ENCODE assay signal across 37 cellular contexts in the genomic region with DNA sequence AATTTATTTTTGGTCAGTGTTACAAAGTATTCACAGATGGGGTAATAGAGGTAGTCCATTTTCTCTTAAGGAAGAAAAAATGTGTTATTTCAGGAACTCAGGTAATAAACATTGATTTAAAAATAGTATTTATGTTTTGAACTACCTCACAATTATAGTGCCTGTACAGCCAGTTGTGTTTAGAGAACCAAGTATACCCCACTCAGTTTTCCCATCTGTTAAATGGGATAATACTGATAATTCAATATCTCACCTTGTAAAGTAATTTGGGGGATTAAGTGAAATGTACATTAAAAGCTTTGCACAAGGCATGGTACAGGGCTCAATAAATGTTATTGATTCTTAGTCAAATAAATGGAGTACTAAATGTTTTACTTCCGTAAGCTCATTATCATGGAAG.
"Had no signal": no experiment of that assay in that cellular context is flagged by ENCODE, and none has a peak within 500 bp of the region (broad histone marks: within the 10 kb centered on the region; RNA-seq: fewer than 3 reads in every experiment).

No MANE protein-coding gene starts in this region.

- H3K27me3 ChIP-seq: ascending aorta, cardiac muscle cell had no signal

- H3K27ac ChIP-seq: ascending aorta, cardiac muscle cell, VCaP had no signal

- H3K27ac Mint-ChIP-seq: activated B cell treated with CpG ODN at 0.5 μM for 24 hours; activated CD4-positive, alpha-beta memory T cell treated with anti-CD3 and anti-CD28 coated beads for 36 hours; activated CD4-positive, alpha-beta T cell treated with anti-CD3 and anti-CD28 coated beads, Interleukin-2, amount 10 ng/mL, durations not matched to agents 24 days and 14 days; activated CD8-positive, alpha-beta T cell treated with anti-CD3 and anti-CD28 coated beads for 36 hours; activated naive CD4-positive, alpha-beta T cell treated with anti-CD3 and anti-CD28 coated beads, Interleukin-2, amount 10 ng/mL, durations not matched to agents 7 days and 5 days; activated naive CD4-positive, alpha-beta T cell treated with anti-CD3 and anti-CD28 coated beads, Interleukin-2, amount 50 U/mL, for 24 hours; activated naive CD8-positive, alpha-beta T cell; activated naive CD8-positive, alpha-beta T cell treated with anti-CD3 and anti-CD28 coated beads, Interleukin-2, amount 10 ng/mL, durations not matched to agents 7 days and 5 days; activated naive CD8-positive, alpha-beta T cell treated with anti-CD3 and anti-CD28 coated beads, Interleukin-2, amount 50 U/mL, for 24 hours; activated T-cell treated with anti-CD3 and anti-CD28 coated beads, Interleukin-2, amount 50 U/mL, for 72 hours; activated T-helper 1 cell treated with anti-CD3 and anti-CD28 coated beads, Interleukin-12 subunit alpha, Interleukin-12 subunit beta, Interleukin-2, Interleukin-4 antibody, amounts not matched to agents 30 ng/mL and 10 ng/mL and 1 ng/mL, durations not matched to agents 14 hours and 24 hours and 36 hours; activated T-helper 17 cell treated with anti-CD3 and anti-CD28 coated beads, Interleukin-2, amount 50 U/mL, for 72 hours; brain; T-helper 1 cell treated with Interleukin-12 subunit alpha and Interleukin-12 subunit beta and Interleukin-4 antibody, amounts not matched to agents 30 μg/mL and 1 μg/mL, for 36 hours; T-helper 2 cell treated with Interferon-gamma antibody and Interleukin-4, amounts not matched to agents 5 μg/mL and 100 μg/mL, for 36 hours had no signal

- H3K9me3 Mint-ChIP-seq: activated B cell treated with CpG ODN at 0.5 μM for 24 hours; activated CD4-positive, alpha-beta memory T cell treated with anti-CD3 and anti-CD28 coated beads for 36 hours; activated CD4-positive, alpha-beta T cell treated with anti-CD3 and anti-CD28 coated beads, Interleukin-2, amount 10 ng/mL, durations not matched to agents 24 days and 14 days; activated CD8-positive, alpha-beta T cell treated with anti-CD3 and anti-CD28 coated beads for 36 hours; activated naive CD4-positive, alpha-beta T cell treated with anti-CD3 and anti-CD28 coated beads, Interleukin-2, amount 10 ng/mL, durations not matched to agents 7 days and 5 days; activated naive CD4-positive, alpha-beta T cell treated with anti-CD3 and anti-CD28 coated beads, Interleukin-2, amount 50 U/mL, for 24 hours; activated naive CD8-positive, alpha-beta T cell treated with anti-CD3 and anti-CD28 coated beads, Interleukin-2, amount 10 ng/mL, durations not matched to agents 7 days and 5 days; activated naive CD8-positive, alpha-beta T cell treated with anti-CD3 and anti-CD28 coated beads, Interleukin-2, amount 50 U/mL, for 24 hours; activated T-cell treated with anti-CD3 and anti-CD28 coated beads, Interleukin-2, amount 50 U/mL, for 4 hours; activated T-helper 1 cell treated with anti-CD3 and anti-CD28 coated beads, Interleukin-12 subunit alpha, Interleukin-12 subunit beta, Interleukin-2, Interleukin-4 antibody, amounts not matched to agents 30 ng/mL and 10 ng/mL and 1 ng/mL, durations not matched to agents 14 hours and 24 hours and 36 hours; activated T-helper 17 cell treated with anti-CD3 and anti-CD28 coated beads, Interleukin-2, amount 50 U/mL, for 72 hours; brain; central memory CD8-positive, alpha-beta T cell; T-helper 1 cell treated with Interleukin-12 subunit alpha and Interleukin-12 subunit beta and Interleukin-4 antibody, amounts not matched to agents 30 μg/mL and 1 μg/mL, for 36 hours; T-helper 2 cell treated with Interferon-gamma antibody and Interleukin-4, amounts not matched to agents 5 μg/mL and 100 μg/mL, for 36 hours had no signal

- H3K4me3 Mint-ChIP-seq: activated B cell treated with CpG ODN at 0.5 μM for 24 hours; activated CD4-positive, alpha-beta memory T cell treated with anti-CD3 and anti-CD28 coated beads for 36 hours; activated CD4-positive, alpha-beta T cell treated with anti-CD3 and anti-CD28 coated beads, Interleukin-2, amount 10 ng/mL, durations not matched to agents 24 days and 14 days; activated CD8-positive, alpha-beta T cell treated with anti-CD3 and anti-CD28 coated beads for 36 hours; activated naive CD4-positive, alpha-beta T cell treated with anti-CD3 and anti-CD28 coated beads, Interleukin-2, amount 10 ng/mL, durations not matched to agents 7 days and 5 days; activated naive CD4-positive, alpha-beta T cell treated with anti-CD3 and anti-CD28 coated beads, Interleukin-2, amount 50 U/mL, for 24 hours; activated naive CD8-positive, alpha-beta T cell; activated naive CD8-positive, alpha-beta T cell treated with anti-CD3 and anti-CD28 coated beads, Interleukin-2, amount 10 ng/mL, durations not matched to agents 7 days and 5 days; activated naive CD8-positive, alpha-beta T cell treated with anti-CD3 and anti-CD28 coated beads, Interleukin-2, amount 50 U/mL, for 24 hours; activated T-cell treated with anti-CD3 and anti-CD28 coated beads, Interleukin-2, amount 50 U/mL, for 4 hours; activated T-cell treated with anti-CD3 and anti-CD28 coated beads, Interleukin-2, amount 50 U/mL, for 72 hours; activated T-helper 1 cell treated with anti-CD3 and anti-CD28 coated beads, Interleukin-12 subunit alpha, Interleukin-12 subunit beta, Interleukin-2, Interleukin-4 antibody, amounts not matched to agents 30 ng/mL and 10 ng/mL and 1 ng/mL, durations not matched to agents 14 hours and 24 hours and 36 hours; activated T-helper 17 cell treated with anti-CD3 and anti-CD28 coated beads, Interleukin-2, amount 50 U/mL, for 72 hours; central memory CD8-positive, alpha-beta T cell; T-helper 1 cell treated with Interleukin-12 subunit alpha and Interleukin-12 subunit beta and Interleukin-4 antibody, amounts not matched to agents 30 μg/mL and 1 μg/mL, for 36 hours; T-helper 2 cell treated with Interferon-gamma antibody and Interleukin-4, amounts not matched to agents 5 μg/mL and 100 μg/mL, for 36 hours had no signal

- H3K27me3 Mint-ChIP-seq: activated B cell treated with CpG ODN at 0.5 μM for 24 hours; activated CD4-positive, alpha-beta memory T cell treated with anti-CD3 and anti-CD28 coated beads for 36 hours; activated CD4-positive, alpha-beta T cell treated with anti-CD3 and anti-CD28 coated beads, Interleukin-2, amount 10 ng/mL, durations not matched to agents 24 days and 14 days; activated CD8-positive, alpha-beta T cell treated with anti-CD3 and anti-CD28 coated beads for 36 hours; activated naive CD4-positive, alpha-beta T cell treated with anti-CD3 and anti-CD28 coated beads, Interleukin-2, amount 10 ng/mL, durations not matched to agents 7 days and 5 days; activated naive CD4-positive, alpha-beta T cell treated with anti-CD3 and anti-CD28 coated beads, Interleukin-2, amount 50 U/mL, for 24 hours; activated naive CD8-positive, alpha-beta T cell; activated naive CD8-positive, alpha-beta T cell treated with anti-CD3 and anti-CD28 coated beads, Interleukin-2, amount 10 ng/mL, durations not matched to agents 7 days and 5 days; activated naive CD8-positive, alpha-beta T cell treated with anti-CD3 and anti-CD28 coated beads, Interleukin-2, amount 50 U/mL, for 24 hours; activated T-helper 17 cell treated with anti-CD3 and anti-CD28 coated beads, Interleukin-2, amount 50 U/mL, for 72 hours; brain; central memory CD8-positive, alpha-beta T cell had no signal

- ATAC-seq: activated CD8-positive, alpha-beta T cell treated with anti-CD3 and anti-CD28 coated beads for 36 hours; activated naive CD8-positive, alpha-beta T cell treated with anti-CD3 and anti-CD28 coated beads, Interleukin-2, amount 50 U/mL, for 24 hours; activated T-cell treated with anti-CD3 and anti-CD28 coated beads, Interleukin-2, amount 50 U/mL, for 4 hours; activated T-cell treated with anti-CD3 and anti-CD28 coated beads, Interleukin-2, amount 50 U/mL, for 72 hours; activated T-helper 17 cell treated with anti-CD3 and anti-CD28 coated beads, Interleukin-2, amount 50 U/mL, for 72 hours had no signal

- DNase-seq: activated B cell treated with CpG ODN at 0.5 μM for 24 hours; activated CD4-positive, alpha-beta memory T cell treated with anti-CD3 and anti-CD28 coated beads for 36 hours; activated CD4-positive, alpha-beta T cell treated with anti-CD3 and anti-CD28 coated beads for 4 hours; activated CD4-positive, alpha-beta T cell treated with anti-CD3 and anti-CD28 coated beads, Interleukin-2, amount 10 ng/mL, durations not matched to agents 24 days and 14 days; activated CD4-positive, alpha-beta T cell treated with anti-CD3 and anti-CD28 coated beads, Interleukin-2, amount 50 U/mL, for 1 hour; activated CD4-positive, alpha-beta T cell treated with anti-CD3 and anti-CD28 coated beads, Interleukin-2, amount 50 U/mL, for 4 hours; activated CD4-positive, CD25-positive, alpha-beta regulatory T cell treated with anti-CD3 and anti-CD28 coated beads, Interleukin-2, amount 50 U/mL, for 72 hours; activated CD8-positive, alpha-beta memory T cell treated with anti-CD3 and anti-CD28 coated beads, Interleukin-2, amount 50 U/mL, for 4 hours; activated CD8-positive, alpha-beta T cell treated with anti-CD3 and anti-CD28 coated beads for 36 hours; activated effector memory CD4-positive, alpha-beta T cell treated with anti-CD3 and anti-CD28 coated beads, Interleukin-2, amount 50 U/mL, for 16 hours; activated naive CD4-positive, alpha-beta T cell treated with anti-CD3 and anti-CD28 coated beads, Interleukin-2, amount 10 ng/mL, durations not matched to agents 7 days and 5 days; activated naive CD4-positive, alpha-beta T cell treated with Interleukin-2 at 50 U/mL for 16 hours; activated naive CD8-positive, alpha-beta T cell treated with anti-CD3 and anti-CD28 coated beads, Interleukin-2, amount 10 ng/mL, durations not matched to agents 7 days and 5 days; activated naive CD8-positive, alpha-beta T cell treated with anti-CD3 and anti-CD28 coated beads, Interleukin-2, amount 50 U/mL, for 24 hours; activated T-cell treated with anti-CD3 and anti-CD28 coated beads for 4 hours; activated T-cell treated with anti-CD3 and anti-CD28 coated beads, Interleukin-2, amount 50 U/mL, for 1 hour; activated T-cell treated with anti-CD3 and anti-CD28 coated beads, Interleukin-2, amount 50 U/mL, for 4 hours; activated T-cell treated with anti-CD3 and anti-CD28 coated beads, Interleukin-2, amount 50 U/mL, for 72 hours; amygdala; anterior cingulate cortex; caudate nucleus; cerebellar nuclear complex; T-helper 2 cell; T-helper 9 cell had no signal

- H3K4me3 ChIP-seq: ascending aorta, cardiac muscle cell had no signal

- FAIRE-seq: bronchial epithelial cell, TTC549 had no signal

- H3K9me3 ChIP-seq: ascending aorta had no signal
